In genomic region chr1:179090923-179091322, GRCh38 we compare ENCODE assay signal across 13 cellular contexts. TPM values are rescaled to one million over a fixed set of nuclear protein-coding genes. Genes with fewer than 3 reads are reported as not detected.
DNase-seq lines count a peak whose midpoint lies in the region; ATAC-seq and TF ChIP-seq lines count a peak whose summit lies in the region.
"Had no signal": no experiment of that assay in that cellular context is flagged by ENCODE, and none has a peak within 500 bp of the region (broad histone marks: within the 10 kb centered on the region; RNA-seq: fewer than 3 reads in every experiment).

No MANE protein-coding gene starts in this region.

- H3K4me3 Mint-ChIP-seq in activated naive CD4-positive, alpha-beta T cell treated with anti-CD3 and anti-CD28 coated beads, Interleukin-2, amount 10 ng/mL, durations not matched to agents 7 days and 5 days: no peak overlapping the region
- no peak overlapping the region for H3K4me3 Mint-ChIP-seq in activated B cell treated with CpG ODN at 0.5 μM for 24 hours
- H3K4me3 Mint-ChIP-seq in glutamatergic neuron (ENCODE audit: unreplicated experiment): peak overlapping the region; percentile 53

- no peak for TF ChIP-seq EP300 in stomach (IDR thresholded peaks at IDR 0.05)

- H3K27me3 ChIP-seq in stomach: no peaks in the 10 kb centered on the region

- peaks cover 2% of the 10 kb centered on the region for H3K4me1 Mint-ChIP-seq in activated naive CD4-positive, alpha-beta T cell treated with anti-CD3 and anti-CD28 coated beads, Interleukin-2, amount 10 ng/mL, durations not matched to agents 7 days and 5 days
- H3K4me1 Mint-ChIP-seq in activated B cell treated with CpG ODN at 0.5 μM for 24 hours: peaks cover 35% of the 10 kb centered on the region
- H3K4me1 Mint-ChIP-seq in glutamatergic neuron (ENCODE audit: low read depth, unreplicated experiment): peaks cover 23% of the 10 kb centered on the region

- H3K36me3 ChIP-seq in stomach: peaks cover 30 to 97% (median 90%) of the 10 kb centered on the region in 4 donors

- H3K9me3 ChIP-seq in stomach: no peaks in the 10 kb centered on the region

- no peak for ATAC-seq in activated B cell treated with CpG ODN at 0.5 μM for 24 hours (ENCODE audit: low read depth)

- H3K36me3 Mint-ChIP-seq in activated naive CD4-positive, alpha-beta T cell treated with anti-CD3 and anti-CD28 coated beads, Interleukin-2, amount 10 ng/mL, durations not matched to agents 7 days and 5 days: peaks cover 39% of the 10 kb centered on the region
- H3K36me3 Mint-ChIP-seq in activated B cell treated with CpG ODN at 0.5 μM for 24 hours (ENCODE audit: low read depth): peaks cover 84% of the 10 kb centered on the region
- peaks cover 7% of the 10 kb centered on the region for H3K36me3 Mint-ChIP-seq in glutamatergic neuron (ENCODE audit: unreplicated experiment)

- H3K4me3 ChIP-seq in stomach: no peak overlapping the region

- H3K27me3 Mint-ChIP-seq in activated naive CD4-positive, alpha-beta T cell treated with anti-CD3 and anti-CD28 coated beads, Interleukin-2, amount 10 ng/mL, durations not matched to agents 7 days and 5 days: no peaks in the 10 kb centered on the region
- no peaks in the 10 kb centered on the region for H3K27me3 Mint-ChIP-seq in activated B cell treated with CpG ODN at 0.5 μM for 24 hours
- H3K27me3 Mint-ChIP-seq in glutamatergic neuron (ENCODE audit: unreplicated experiment): peaks cover 7% of the 10 kb centered on the region

- H3K27ac Mint-ChIP-seq in activated naive CD4-positive, alpha-beta T cell treated with anti-CD3 and anti-CD28 coated beads, Interleukin-2, amount 10 ng/mL, durations not matched to agents 7 days and 5 days: peak overlapping the region; percentile 78
- peak overlapping the region; percentile 65 for H3K27ac Mint-ChIP-seq in activated B cell treated with CpG ODN at 0.5 μM for 24 hours
- peak overlapping the region; percentile 93 for H3K27ac Mint-ChIP-seq in glutamatergic neuron (ENCODE audit: unreplicated experiment)

- POLR2A ChIA-PET in activated B cell treated with CpG ODN at 0.5 μM for 24 hours (lab: Charles Lee): interaction anchor here (0.6 kb wide), 1 partner anchor 558 kb away, joined by 6 read pairs; no protein-coding TSS in a partner anchor

- intact Hi-C loops in activated B cell treated with CpG ODN at 0.5 μM for 24 hours (cut with micrococcal nuclease): no loop called here
- intact Hi-C loops in stomach (cut with DNase I; ENCODE audit: low total_unique reads): no loop called here

- TF ChIP-seq CTCF in activated B cell treated with CpG ODN at 0.5 μM for 24 hours (IDR thresholded peaks at IDR 0.05): no peak
- no peak for TF ChIP-seq CTCF in glutamatergic neuron (IDR thresholded peaks at IDR 0.05; ENCODE audit: partially characterized antibody, unreplicated experiment)
- TF ChIP-seq CTCF in stomach (IDR thresholded peaks at IDR 0.05): no peak

- H3K4me1 ChIP-seq in stomach: peaks cover 8 to 39% (median 20%) of the 10 kb centered on the region in 4 donors

- peak overlapping the region in 3 of 5 donors; percentile 21 to 57 (median 51) for H3K27ac ChIP-seq in stomach

- WGBS in stomach, 5 donors: 80 to 88% (median 86%) methylated on average over 4 of the region's 4 CpGs

- no peaks in the 10 kb centered on the region for H3K9me3 Mint-ChIP-seq in activated naive CD4-positive, alpha-beta T cell treated with anti-CD3 and anti-CD28 coated beads, Interleukin-2, amount 10 ng/mL, durations not matched to agents 7 days and 5 days
- no peaks in the 10 kb centered on the region for H3K9me3 Mint-ChIP-seq in activated B cell treated with CpG ODN at 0.5 μM for 24 hours
- H3K9me3 Mint-ChIP-seq in glutamatergic neuron (ENCODE audit: unreplicated experiment): peaks cover 4% of the 10 kb centered on the region

- no peak for DNase-seq in activated naive CD4-positive, alpha-beta T cell treated with anti-CD3 and anti-CD28 coated beads, Interleukin-2, amount 10 ng/mL, durations not matched to agents 7 days and 5 days
- no peak for DNase-seq in activated naive CD4-positive, alpha-beta T cell (lab: John Stamatoyannopoulos, UW)
- DNase-seq in activated B cell treated with CpG ODN at 0.5 μM for 24 hours: no peak
- DNase-seq in glutamatergic neuron: no peak
- peak; percentile 18 for DNase-seq in stomach
- no peak for DNase-seq in activated gamma-delta T cell (lab: John Stamatoyannopoulos, UW)
- no peak for DNase-seq in NCI-H82 (lab: John Stamatoyannopoulos, UW)
- DNase-seq in DMS 273 treated with DMSO at 0.1 percent for 48 hours (lab: John Stamatoyannopoulos, UW): no peak
- DNase-seq: H7, NCI-H1048, NCI-H524, T-helper 9 cell, trophoblast cell had no signal

- CTCF ChIA-PET in activated naive CD4-positive, alpha-beta T cell treated with anti-CD3 and anti-CD28 coated beads, Interleukin-2, amount 10 ng/mL, durations not matched to agents 7 days and 5 days (lab: Charles Lee): interaction anchor here (0.6 kb wide), 1 partner anchor 40 kb away, joined by 3 read pairs; no protein-coding TSS in a partner anchor
- CTCF ChIA-PET in activated B cell treated with CpG ODN at 0.5 μM for 24 hours (lab: Charles Lee): interaction anchor here (0.8 to 1.1 kb wide), 2 partner anchors 12 to 559 kb away, joined by 3 read pairs; no protein-coding TSS in a partner anchor

- TF ChIP-seq POLR2A in stomach (IDR thresholded peaks at IDR 0.05): no peak

RNA-seq across cellular contexts. Expression of gene TOR3A, which starts 9.1 kb away (rescaled TPM):
- total RNA-seq in activated B cell treated with CpG ODN at 0.5 μM for 24 hours: 59.5 and 60.8 TPM in 2 replicates
- 8.2 TPM for total RNA-seq in glutamatergic neuron (ENCODE audit: unreplicated experiment)
- total RNA-seq in stomach: 100 to 1,000 TPM in 1 of 5 donors, 10 to 100 TPM in 3, 1 to 10 TPM in 1; 5.3 to 285 (median 32.1) TPM
- 10 to 100 TPM in 2 of 3 donors, 1 to 10 TPM in 1; 8.2 to 13.3 (median 10.6) TPM for polyA plus RNA-seq in stomach
